Comparison of ENCODE assay signal across 12 cellular contexts in the genomic region with DNA sequence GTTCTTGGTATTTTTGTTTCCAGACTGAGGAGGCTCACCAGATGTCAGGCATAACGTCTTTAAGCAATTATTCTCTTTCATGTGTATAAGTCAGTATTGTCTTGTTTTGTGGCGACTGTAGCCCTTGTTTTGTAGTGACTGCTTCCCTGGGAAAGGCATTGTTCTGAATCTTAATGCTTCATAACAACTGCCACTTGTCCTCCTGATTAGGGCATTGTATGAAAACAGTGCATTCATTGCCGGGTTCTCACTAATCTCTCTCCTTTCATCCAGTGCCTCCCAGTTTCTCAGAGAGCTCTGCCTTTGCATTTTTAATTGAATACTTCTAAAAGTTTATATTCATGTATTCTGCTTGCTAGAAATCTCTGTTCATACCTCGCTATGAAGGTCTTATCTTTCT.
"Had no signal": no experiment of that assay in that cellular context is flagged by ENCODE, and none has a peak within 500 bp of the region (broad histone marks: within the 10 kb centered on the region; RNA-seq: fewer than 3 reads in every experiment).

No MANE protein-coding gene starts in this region.

- ATAC-seq: gastroesophageal sphincter; naive thymus-derived CD8-positive, alpha-beta T cell; WTC11 had no signal

- DNase-seq: activated CD4-positive, alpha-beta memory T cell treated with anti-CD3 and anti-CD28 coated beads for 36 hours; activated CD4-positive, alpha-beta T cell treated with anti-CD3 and anti-CD28 coated beads for 4 hours; activated gamma-delta T cell treated with Interleukin-2 at 50 U/mL for 16 hours; activated T-cell treated with anti-CD3 and anti-CD28 coated beads for 4 hours; effector CD8-positive, alpha-beta T cell; immature natural killer cell; mesenchymal stem cell; naive thymus-derived CD8-positive, alpha-beta T cell; posterior cingulate gyrus; stimulated activated naive CD4-positive, alpha-beta T cell had no signal
